In genomic region chr13:40563350-40564125, GRCh38 we compare ENCODE assay signal across 14 cellular contexts.
DNase-seq lines count a peak whose midpoint lies in the region; ATAC-seq and TF ChIP-seq lines count a peak whose summit lies in the region.
"Had no signal": no experiment of that assay in that cellular context is flagged by ENCODE, and none has a peak within 500 bp of the region (broad histone marks: within the 10 kb centered on the region; RNA-seq: fewer than 3 reads in every experiment).

No MANE protein-coding gene starts in this region.

- no peak overlapping the region for H3K4me2 ChIP-seq in SK-N-SH

- H3K27ac ChIP-seq in SK-N-SH (ENCODE audit: low read depth in 2 of 2, low read length in 1 of 2), result no peak overlapping the region

- no peaks in the 10 kb centered on the region for H3F3A ChIP-seq in SK-N-SH (replicated peaks; ENCODE audit: insufficient read depth)

- CTCF ChIA-PET in Caco-2 (lab: Charles Lee), result interaction anchor here (0.6 to 1.2 kb wide), 2 partner anchors 23 to 27 kb away, joined by 3 read pairs; no protein-coding TSS in a partner anchor
- CTCF ChIA-PET in SK-N-SH (lab: Yijun Ruan, JAX), result interaction anchor here (0.9 to 1.3 kb wide), 2 partner anchors 36 to 119 kb away, joined by 3 read pairs; no protein-coding TSS in a partner anchor

- TF ChIP-seq CTCF in Caco-2 (IDR thresholded peaks at IDR 0.05; ENCODE audit: insufficient read depth in 1 of 2, low read depth in 1 of 2, low read length in 1 of 2, severe bottlenecking in 1 of 2, unreplicated experiment in 1 of 2) (no peak), SK-N-SH (IDR thresholded peaks at IDR 0.05) (no peak), fibroblast of pulmonary artery (IDR thresholded peaks at IDR 0.05; ENCODE audit: low read length, missing control alignments) (no peak), omental fat pad (IDR thresholded peaks at IDR 0.05) (no peak)

- intact Hi-C loops in Caco-2 (cut with micrococcal nuclease; ENCODE audit: unreplicated experiment), result loop anchor here (2.0 kb wide), 1 partner anchor 21 kb away; no protein-coding TSS in a partner anchor

- H3K4me3 Mint-ChIP-seq in Caco-2 (ENCODE audit: unreplicated experiment), result peak overlapping the region; percentile 49
- H3K4me3 Mint-ChIP-seq: HFFc6 had no signal

- peaks cover 5% of the 10 kb centered on the region; the same call in 1 of the 2 replicates for H4K20me1 ChIP-seq in SK-N-SH (ENCODE audit: insufficient read depth)

- WGBS in SK-N-SH (ENCODE audit: low lambda C conversion rate), result 77% methylated on average over 10 of the region's 14 CpGs

- no peaks in the 10 kb centered on the region; the same call in none of the 2 replicates for H3K36me3 ChIP-seq in Caco-2 (ENCODE audit: control insufficient read depth, insufficient read depth, low read length)
- H3K36me3 ChIP-seq in SK-N-SH (replicated peaks in 1 of 2; ENCODE audit: control insufficient read depth in 1 of 2, insufficient read depth in 2 of 2, low read length in 1 of 2), result no peaks in the 10 kb centered on the region

- H3K36me3 Mint-ChIP-seq in Caco-2 (ENCODE audit: insufficient read depth, unreplicated experiment), result no peaks in the 10 kb centered on the region

- H3K9me2 ChIP-seq in SK-N-SH, result no peaks in the 10 kb centered on the region

- no peak overlapping the region for H3K4me3 ChIP-seq in Caco-2 (ENCODE audit: low read depth, low read length)
- H3K4me3 ChIP-seq in SK-N-SH (ENCODE audit: low read depth in 2 of 2, low read length in 1 of 2), result no peak overlapping the region
- H3K4me3 ChIP-seq in fibroblast of pulmonary artery (replicated peaks; ENCODE audit: low read depth, low read length), result no peak overlapping the region

- H3K9me3 ChIP-seq in Caco-2, result no peaks in the 10 kb centered on the region
- H3K9me3 ChIP-seq in SK-N-SH, result no peaks in the 10 kb centered on the region

- peaks cover 41% of the 10 kb centered on the region for H3K4me1 ChIP-seq in Caco-2
- H3K4me1 ChIP-seq in SK-N-SH (ENCODE audit: control insufficient read depth in 1 of 2, insufficient read depth in 2 of 2, low read depth in 1 of 2, low read length in 1 of 2), result peaks cover 5 to 8% of the 10 kb centered on the region in 2 experiments; a peak in 1 of 4 replicates

- H3K27ac Mint-ChIP-seq in Caco-2 (ENCODE audit: unreplicated experiment), result peak overlapping the region; percentile 88
- H3K27ac Mint-ChIP-seq: HFFc6 had no signal

- POLR2A ChIA-PET in Caco-2 (lab: Charles Lee), result interaction anchor here (0.6 kb wide), 1 partner anchor 87 kb away, joined by 3 read pairs; no protein-coding TSS in a partner anchor
- POLR2A ChIA-PET in SK-N-SH (lab: Yijun Ruan, JAX), result no interaction called here

- H3K79me2 ChIP-seq in SK-N-SH (ENCODE audit: insufficient read depth), result peaks cover 8% of the 10 kb centered on the region; the same call in 1 of the 2 replicates

- BruUV-seq in Caco-2 (replicated peaks; lab: Mats Ljungman, UMichigan), result no TSS peak

- peaks cover 32% of the 10 kb centered on the region for H3K4me1 Mint-ChIP-seq in Caco-2 (ENCODE audit: low read depth, unreplicated experiment)

- H3K27me3 ChIP-seq in Caco-2 (replicated peaks; ENCODE audit: control insufficient read depth, insufficient read depth, low read length) (no peaks in the 10 kb centered on the region), SK-N-SH (ENCODE audit: insufficient read depth) (no peaks in the 10 kb centered on the region)

- no peaks in the 10 kb centered on the region for H3K9me3 Mint-ChIP-seq in Caco-2 (ENCODE audit: unreplicated experiment)
- H3K9me3 Mint-ChIP-seq: HFFc6 had no signal

- peak in 1 of 2 experiments; percentile 9; a peak in 1 of 4 replicates for TF ChIP-seq EP300 in SK-N-SH (IDR thresholded peaks at IDR 0.05; ENCODE audit: borderline replicate concordance in 1 of 2, low read depth in 1 of 2, low read length in 1 of 2)

- no peak for TF ChIP-seq RAD21 in SK-N-SH (IDR thresholded peaks at IDR 0.05; ENCODE audit: low read length)

- no peak overlapping the region; the same call in 1 of the 2 replicates for H2AFZ ChIP-seq in SK-N-SH (ENCODE audit: low read depth)

- peak; percentile 75 for ATAC-seq in omental fat pad (ENCODE audit: low FRiP score)
- no peak for ATAC-seq in HG02884 (IDR thresholded peaks at IDR 0.05; ENCODE audit: unreplicated experiment)
- no peak for ATAC-seq in GM21786 (IDR thresholded peaks at IDR 0.05; ENCODE audit: unreplicated experiment)
- ATAC-seq in HG02571 (IDR thresholded peaks at IDR 0.05; ENCODE audit: unreplicated experiment), result no peak

- DNase-seq in Caco-2 (peak in 1 of 2 experiments; percentile 50), SK-N-SH (peak; percentile 17), fibroblast of pulmonary artery (ENCODE audit: low read depth) (peak; percentile 67), omental fat pad (ENCODE audit: low spot score) (no peak), GDM1 (lab: John Stamatoyannopoulos, UW) (no peak)
- DNase-seq: activated CD8-positive, alpha-beta memory T cell treated with anti-CD3 and anti-CD28 coated beads, Interleukin-2, amount 50 U/mL, for 4 hours; HFFc6; NCI-H1694 treated with DMSO at 0.1 percent for 48 hours; SHP77; small intestine; stimulated activated naive CD4-positive, alpha-beta T cell had no signal

- H3K27me3 Mint-ChIP-seq in Caco-2 (ENCODE audit: insufficient read depth, unreplicated experiment), result no peaks in the 10 kb centered on the region

- H3K9ac ChIP-seq in SK-N-SH, result no peak overlapping the region

TF ChIP-seq in SK-N-SH, 30 proteins besides CTCF, POLR2A, EP300 and RAD21:
- TF ChIP-seq MXI1 (IDR thresholded peaks at IDR 0.05; ENCODE audit: low read depth, low read length) (no peak), RXRA (IDR thresholded peaks at IDR 0.05; ENCODE audit: borderline replicate concordance, low read depth) (peak; percentile 21; the same call in 1 of the 2 replicates), ELF1 (IDR thresholded peaks at IDR 0.05) (no peak), TCF12 (IDR thresholded peaks at IDR 0.05) (peak; percentile 14; the same call in 1 of the 2 replicates), PBX3 (IDR thresholded peaks at IDR 0.05) (peak; percentile 29; the same call in 1 of the 2 replicates), JUND (IDR thresholded peaks at IDR 0.05) (no peak)
TF ChIP-seq in SK-N-SH: peak in this region for 3.

Comparison
In these comparisons a context has a peak if more than half of its experiments do, and no peak if none do; other contexts are left out.
1. DNase-seq: peak in SK-N-SH (single experiment) and fibroblast of pulmonary artery (single experiment); none in omental fat pad (single experiment) and GDM1 (single experiment).